Comparison of ENCODE assay signal across 8 cellular contexts in genomic region chr11:71453021-71453910, GRCh38. TPM values are rescaled to one million over a fixed set of nuclear protein-coding genes. Genes with fewer than 3 reads are reported as not detected.
DNase-seq lines count a peak whose midpoint lies in the region; ATAC-seq and TF ChIP-seq lines count a peak whose summit lies in the region.

Gene NADSYN1, plus strand, starts transcription at chr11:71453203. Its CDS starts 94 bp downstream, at chr11:71453297.

- H3K4me1 Mint-ChIP-seq in activated T-helper 17 cell treated with anti-CD3 and anti-CD28 coated beads, Interleukin-2, amount 50 U/mL, for 72 hours = peaks cover 47% of the 10 kb centered on the region
- H3K4me1 Mint-ChIP-seq in natural killer cell = peaks cover 62 to 74% of the 10 kb centered on the region in 2 donors

- H3K27ac ChIP-seq in RWPE1 = peak within 1 kb of the TSS; percentile 76

- CTCF ChIA-PET in RWPE1 (lab: Yijun Ruan, JAX) = interaction anchor here (0.6 kb wide), 1 partner anchor 627 kb away, joined by 3 read pairs; no protein-coding TSS in a partner anchor

- H3K4me3 Mint-ChIP-seq in activated T-helper 17 cell treated with anti-CD3 and anti-CD28 coated beads, Interleukin-2, amount 50 U/mL, for 72 hours = peak within 1 kb of the TSS; percentile 90
- H3K4me3 Mint-ChIP-seq in natural killer cell = peak within 1 kb of the TSS; percentile 93

- no peak for TF ChIP-seq CTCF in RWPE1 (conservative IDR thresholded peaks at IDR 0.05; ENCODE audit: low read depth)
- TF ChIP-seq CTCF in fibroblast of mammary gland (conservative IDR thresholded peaks at IDR 0.05; ENCODE audit: control insufficient read depth, insufficient read depth, low read depth, low read length) = no peak
- no peak for TF ChIP-seq CTCF in natural killer cell (IDR thresholded peaks at IDR 0.05)

- peak; percentile 42 for ATAC-seq in GM21786 (IDR thresholded peaks at IDR 0.05; ENCODE audit: unreplicated experiment)
- ATAC-seq in activated T-helper 17 cell treated with anti-CD3 and anti-CD28 coated beads, Interleukin-2, amount 50 U/mL, for 72 hours (replicated peaks) = peak; percentile 78
- peak; percentile 71 to 89 (median 78) for ATAC-seq in natural killer cell

- peak within 1 kb of the TSS; percentile 87 for H3K27ac Mint-ChIP-seq in activated T-helper 17 cell treated with anti-CD3 and anti-CD28 coated beads, Interleukin-2, amount 50 U/mL, for 72 hours
- peak within 1 kb of the TSS; percentile 90 to 91 for H3K27ac Mint-ChIP-seq in natural killer cell

- DNase-seq in DMS114 treated with DMSO at 0.1 percent for 48 hours (lab: John Stamatoyannopoulos, UW; ENCODE audit: unreplicated experiment) (peak; percentile 62), LoVo (ENCODE audit: low spot score) (peak; percentile 97), RWPE1 (ENCODE audit: low spot score) (peak; percentile 95), fibroblast of mammary gland (ENCODE audit: low read depth) (peak; percentile 87), natural killer cell (peak; percentile 92)
- peak; percentile 82 to 93 (median 90) for DNase-seq in stimulated activated naive CD4-positive, alpha-beta T cell (lab: John Stamatoyannopoulos, UW)

- peaks cover 65% of the 10 kb centered on the region for H3K36me3 Mint-ChIP-seq in activated T-helper 17 cell treated with anti-CD3 and anti-CD28 coated beads, Interleukin-2, amount 50 U/mL, for 72 hours (ENCODE audit: low read depth)
- H3K36me3 Mint-ChIP-seq in natural killer cell = peaks cover 8% of the 10 kb centered on the region

- H3K4me3 ChIP-seq in fibroblast of mammary gland (ENCODE audit: control insufficient read depth, low read depth, low read length) = peak within 1 kb of the TSS; percentile 73

- no peaks in the 10 kb centered on the region for H3K9me3 Mint-ChIP-seq in activated T-helper 17 cell treated with anti-CD3 and anti-CD28 coated beads, Interleukin-2, amount 50 U/mL, for 72 hours
- H3K9me3 Mint-ChIP-seq in natural killer cell = no peaks in the 10 kb centered on the region

- intact Hi-C loops in natural killer cell (cut with micrococcal nuclease) = no loop called here

- POLR2A ChIA-PET in RWPE1 (lab: Yijun Ruan, JAX; ENCODE audit: low non-redundant PET) = interaction anchor here (0.6 to 1.1 kb wide), 2 partner anchors 16 to 1047 kb away, joined by 3 to 4 read pairs; no protein-coding TSS in a partner anchor

- H3K27me3 Mint-ChIP-seq in activated T-helper 17 cell treated with anti-CD3 and anti-CD28 coated beads, Interleukin-2, amount 50 U/mL, for 72 hours = no peaks in the 10 kb centered on the region
- H3K27me3 Mint-ChIP-seq in natural killer cell (ENCODE audit: low read depth in 2 of 2) = no peaks in the 10 kb centered on the region

RNA-seq across cellular contexts. Expression of gene NADSYN1, which starts in this region (rescaled TPM):
- 100 to 1,000 TPM; 108 to 152 TPM for total RNA-seq in activated T-helper 17 cell treated with anti-CD3 and anti-CD28 coated beads, Interleukin-2, amount 50 U/mL, for 72 hours
- 100 to 1,000 TPM; 134 to 156 (median 150) TPM for total RNA-seq in natural killer cell

Comparison
In these comparisons a context has a peak if more than half of its experiments do, and no peak if none do; other contexts are left out.
1. Peak in every context shown above with its lines: DNase-seq, ATAC-seq, H3K4me3 ChIP-seq and H3K27ac ChIP-seq.